In the genomic region with DNA sequence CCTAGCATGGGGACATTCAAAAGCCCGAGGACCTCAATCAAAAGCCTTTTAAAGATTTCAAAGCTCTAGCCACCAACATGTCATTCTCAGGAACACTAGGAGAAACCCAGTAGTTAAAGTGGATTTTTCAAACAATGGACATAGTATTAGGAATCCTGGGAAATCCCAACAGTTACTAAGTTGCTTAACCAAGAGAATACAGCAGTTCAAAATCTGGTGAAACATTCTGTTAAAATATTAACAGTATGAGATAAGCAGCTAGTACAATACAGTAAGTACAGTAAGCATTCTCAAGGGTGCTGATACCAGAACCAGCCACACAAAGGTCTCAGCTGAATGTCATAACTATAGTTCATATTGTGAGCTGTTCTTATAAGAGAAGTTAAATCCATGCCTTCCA, we compare ENCODE assay signal across 17 cellular contexts.
"Had no signal": no experiment of that assay in that cellular context is flagged by ENCODE, and none has a peak within 500 bp of the region (broad histone marks: within the 10 kb centered on the region; RNA-seq: fewer than 3 reads in every experiment).

No MANE protein-coding gene starts in this region.

- ATAC-seq: left lung, natural killer cell had no signal

- DNase-seq: activated CD4-positive, alpha-beta T cell treated with anti-CD3 and anti-CD28 coated beads, Interleukin-2, amount 10 ng/mL, durations not matched to agents 7 days and 5 days; activated naive CD4-positive, alpha-beta T cell; foreskin fibroblast; head of caudate nucleus; left lung; natural killer cell; stimulated activated CD4-positive, alpha-beta T cell treated with anti-CD3 and anti-CD28 coated beads, Interleukin-15, amount 100 ng/mL, for 24 hours; stimulated activated CD4-positive, alpha-beta T cell treated with anti-CD3 and anti-CD28 coated beads, Interleukin-4, amount 100 ng/mL, for 24 hours; stimulated activated naive CD4-positive, alpha-beta T cell; SW 1271; tibial artery had no signal

- H3K4me1 Mint-ChIP-seq: activated CD4-positive, alpha-beta T cell treated with anti-CD3 and anti-CD28 coated beads, Interleukin-2, amount 10 ng/mL, durations not matched to agents 7 days and 5 days had no signal

- H3K27me3 ChIP-seq: ascending aorta, esophagus muscularis mucosa, left lung, neutrophil, tibial artery, vagina had no signal

- H3K4me3 Mint-ChIP-seq: activated CD4-positive, alpha-beta T cell treated with anti-CD3 and anti-CD28 coated beads, Interleukin-2, amount 10 ng/mL, durations not matched to agents 7 days and 5 days; natural killer cell had no signal

- H3K4me1 ChIP-seq: ascending aorta, esophagus muscularis mucosa, tibial artery, vagina had no signal

- H3K27me3 Mint-ChIP-seq: activated CD4-positive, alpha-beta T cell treated with anti-CD3 and anti-CD28 coated beads, Interleukin-2, amount 10 ng/mL, durations not matched to agents 7 days and 5 days had no signal

- FAIRE-seq: colon, TTC549 had no signal

- H3K27ac ChIP-seq: ascending aorta, esophagus muscularis mucosa, left lung, neutrophil, tibial artery, vagina had no signal

- H3K4me3 ChIP-seq: ascending aorta, esophagus muscularis mucosa, left lung, tibial artery, vagina had no signal

- H3K27ac Mint-ChIP-seq: activated CD4-positive, alpha-beta T cell treated with anti-CD3 and anti-CD28 coated beads, Interleukin-2, amount 10 ng/mL, durations not matched to agents 7 days and 5 days; natural killer cell had no signal
